9 cellular contexts compared by ENCODE assay signal in genomic region chr20:1934578-1935573, GRCh38. TPM values are rescaled to one million over a fixed set of nuclear protein-coding genes. Genes with fewer than 3 reads are reported as not detected.
DNase-seq lines count a peak whose midpoint lies in the region; ATAC-seq and TF ChIP-seq lines count a peak whose summit lies in the region.
"Had no signal": no experiment of that assay in that cellular context is flagged by ENCODE, and none has a peak within 500 bp of the region (broad histone marks: within the 10 kb centered on the region; RNA-seq: fewer than 3 reads in every experiment).

No MANE protein-coding gene starts in this region.

- no peaks in the 10 kb centered on the region for H3K27me3 ChIP-seq in gastrocnemius medialis

- in situ Hi-C loops in gastrocnemius medialis (cut with MboI; ENCODE audit: low sequenced_read_pairs in 4 of 4) = loop anchor here in 1 of 4 donors (25.0 kb wide), 1 partner anchor 123 kb away; no protein-coding TSS in a partner anchor

- peaks cover 0 to 29% of the 10 kb centered on the region in 2 donors for H3K4me1 ChIP-seq in gastrocnemius medialis

- peak overlapping the region; percentile 47 to 63 (median 60) for H3K27ac ChIP-seq in gastrocnemius medialis

- H3K36me3 ChIP-seq in gastrocnemius medialis = peaks cover 0 to 5% of the 10 kb centered on the region in 2 donors

- no peak for TF ChIP-seq POLR2A in gastrocnemius medialis (IDR thresholded peaks at IDR 0.05)

- no peaks in the 10 kb centered on the region for H3K9me3 ChIP-seq in gastrocnemius medialis

- peak; percentile 79 for DNase-seq in EH (ENCODE audit: low read depth)
- peak; percentile 24 for DNase-seq in SKM-1 treated with dmso at 0.1 percent for 144 hours (lab: John Stamatoyannopoulos, UW; ENCODE audit: unreplicated experiment)
- peak; percentile 88 for DNase-seq in Right ventricle myocardium superior
- peak; percentile 60 to 84 for DNase-seq in gastrocnemius medialis
- no peak for DNase-seq in GM19238 (ENCODE audit: insufficient read length, low spot score)
- no peak for DNase-seq in NCI-H1436 (lab: John Stamatoyannopoulos, UW)
- DNase-seq: NCI-H510A treated with DMSO at 0.1 percent for 48 hours had no signal

- peak; percentile 72 for ATAC-seq in Right ventricle myocardium superior (ENCODE audit: poor library complexity)
- ATAC-seq in gastrocnemius medialis = peak; percentile 77 to 85
- ATAC-seq in HG03342 (IDR thresholded peaks at IDR 0.05; ENCODE audit: unreplicated experiment) = no peak
- no peak for ATAC-seq in HG03095 (IDR thresholded peaks at IDR 0.05; ENCODE audit: unreplicated experiment)

- TF ChIP-seq CTCF in gastrocnemius medialis (IDR thresholded peaks at IDR 0.05 in 4 of 5, conservative IDR thresholded peaks at IDR 0.05 in 1 of 5) = no peak

- intact Hi-C loops in Right ventricle myocardium superior (cut with DNase I) (no loop called here), gastrocnemius medialis (cut with DNase I; ENCODE audit: low total_unique reads) (loop anchor here (2.0 kb wide), 1 partner anchor 40 kb away; the partner anchor contains the start of gene SIRPA)

- no peak overlapping the region for H3K4me3 ChIP-seq in gastrocnemius medialis

RNA-seq across cellular contexts. Expression of gene SIRPA, which starts 39.7 kb away (rescaled TPM):
- total RNA-seq in Right ventricle myocardium superior (19.5 TPM), gastrocnemius medialis (10 to 100 TPM; 14.6 to 62.0 (median 20.6) TPM)

RNA-seq across cellular contexts. Expression of gene PDYN, which starts 59.0 kb away (rescaled TPM):
- total RNA-seq in Right ventricle myocardium superior (not detected), gastrocnemius medialis (not detected)

Comparison
In these comparisons a context has a peak if more than half of its experiments do, and no peak if none do; other contexts are left out.
1. DNase-seq: peak in EH (single experiment), SKM-1 treated with dmso at 0.1 percent for 144 hours (single experiment), Right ventricle myocardium superior (single experiment) and gastrocnemius medialis (2 of 2); none in GM19238 (single experiment) and NCI-H1436 (single experiment).
2. ATAC-seq: peak in Right ventricle myocardium superior (single experiment) and gastrocnemius medialis (2 of 2); none in HG03342 (single experiment) and HG03095 (single experiment).